1 cellular context compared by ENCODE assay signal in genomic region chr20:37453836-37454235, GRCh38.
TF ChIP-seq lines count a peak whose summit lies in the region.

No MANE protein-coding gene starts in this region.

TF ChIP-seq in K562, 482 proteins besides CTCF, POLR2A, EP300 and RAD21 (continued from another document):
- TF ChIP-seq AFF4 (CRISPR knock-in tag; IDR thresholded peaks at IDR 0.05) = no peak
TF ChIP-seq in K562: peak in this region for 2.
